In genomic region chr6:135555550-135555949, GRCh38 we compare ENCODE assay signal across 9 cellular contexts.
DNase-seq lines count a peak whose midpoint lies in the region; ATAC-seq lines count a peak whose summit lies in the region.
"Had no signal": no experiment of that assay in that cellular context is flagged by ENCODE, and none has a peak within 500 bp of the region (broad histone marks: within the 10 kb centered on the region; RNA-seq: fewer than 3 reads in every experiment).

No MANE protein-coding gene starts in this region.

- DNase-seq in ELF-1 (ENCODE audit: low read depth, low spot score) (peak; percentile 34), UCSD-AML1 (lab: John Stamatoyannopoulos, UW; ENCODE audit: unreplicated experiment) (peak; percentile 16), NCI-H2227 treated with DMSO at 0.1 percent for 48 hours (lab: John Stamatoyannopoulos, UW) (no peak)
- no peak for DNase-seq in stimulated activated CD4-positive, alpha-beta T cell treated with anti-CD3 and anti-CD28 coated beads, Interleukin-4, amount 100 ng/mL, for 24 hours
- DNase-seq: EL had no signal

- ATAC-seq in GM21367 (IDR thresholded peaks at IDR 0.05; ENCODE audit: unreplicated experiment) (peak; percentile 80), HG03378 (IDR thresholded peaks at IDR 0.05; ENCODE audit: unreplicated experiment) (peak; percentile 61), HG03108 (IDR thresholded peaks at IDR 0.05; ENCODE audit: unreplicated experiment) (no peak), GM18498 (IDR thresholded peaks at IDR 0.05; ENCODE audit: unreplicated experiment) (no peak)

Comparison
In these comparisons a context has a peak if more than half of its experiments do, and no peak if none do; other contexts are left out.
1. DNase-seq: peak in ELF-1 (single experiment) and UCSD-AML1 (single experiment); none in NCI-H2227 treated with DMSO at 0.1 percent for 48 hours (single experiment) and stimulated activated CD4-positive, alpha-beta T cell treated with anti-CD3 and anti-CD28 coated beads, Interleukin-4, amount 100 ng/mL, for 24 hours (single experiment).
2. ATAC-seq: peak in GM21367 (single experiment) and HG03378 (single experiment); none in HG03108 (single experiment) and GM18498 (single experiment).